Comparison of ENCODE assay signal across 11 cellular contexts in the genomic region with DNA sequence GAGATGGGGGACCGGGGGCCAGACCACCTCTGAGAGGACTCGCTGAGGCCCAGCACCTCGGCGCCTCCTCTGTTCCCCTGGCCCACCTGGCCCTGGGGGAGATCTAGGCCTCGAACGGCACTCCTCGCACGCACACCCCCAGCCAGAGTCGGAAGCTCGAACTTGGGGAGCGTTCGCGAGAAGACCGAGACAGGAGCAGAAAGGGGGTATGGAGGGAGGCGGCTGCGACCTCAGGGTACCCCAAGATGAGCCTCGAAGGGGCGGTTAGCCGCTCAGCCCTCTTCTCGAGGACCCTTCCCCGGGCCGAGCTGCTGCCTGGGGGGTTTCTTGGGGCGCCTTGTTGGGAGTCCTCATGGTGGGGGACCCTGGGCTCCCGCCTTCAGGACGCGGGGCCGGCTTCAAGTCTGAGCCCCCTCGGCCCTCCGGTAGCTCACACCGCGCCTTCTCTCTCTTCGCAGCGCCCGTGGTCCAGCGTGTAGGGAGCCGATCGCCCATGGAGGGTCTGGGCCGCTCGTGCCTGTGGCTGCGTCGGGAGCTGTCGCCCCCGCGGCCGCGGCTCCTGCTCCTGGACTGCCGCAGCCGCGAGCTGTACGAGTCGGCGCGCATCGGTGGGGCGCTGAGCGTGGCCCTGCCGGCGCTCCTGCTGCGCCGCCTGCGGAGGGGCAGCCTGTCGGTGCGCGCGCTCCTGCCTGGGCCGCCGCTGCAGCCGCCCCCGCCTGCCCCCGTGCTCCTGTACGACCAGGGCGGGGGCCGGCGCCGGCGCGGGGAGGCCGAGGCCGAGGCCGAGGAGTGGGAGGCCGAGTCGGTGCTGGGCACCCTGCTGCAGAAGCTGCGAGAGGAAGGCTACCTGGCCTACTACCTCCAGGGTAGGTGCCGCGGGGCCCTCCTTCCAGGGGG. TPM values are rescaled to one million over a fixed set of nuclear protein-coding genes. Genes with fewer than 3 reads are reported as not detected.
DNase-seq lines count a peak whose midpoint lies in the region; ATAC-seq and TF ChIP-seq lines count a peak whose summit lies in the region.
"Had no signal": no experiment of that assay in that cellular context is flagged by ENCODE, and none has a peak within 500 bp of the region (broad histone marks: within the 10 kb centered on the region; RNA-seq: fewer than 3 reads in every experiment).

No MANE protein-coding gene starts in this region.

- H3K27me3 Mint-ChIP-seq in activated naive CD8-positive, alpha-beta T cell treated with anti-CD3 and anti-CD28 coated beads, Interleukin-2, amount 50 U/mL, for 24 hours: peaks cover 30% of the 10 kb centered on the region

- H3K36me3 Mint-ChIP-seq in activated naive CD8-positive, alpha-beta T cell treated with anti-CD3 and anti-CD28 coated beads, Interleukin-2, amount 50 U/mL, for 24 hours (ENCODE audit: low read depth): no peaks in the 10 kb centered on the region

- TF ChIP-seq CTCF in GM20000 (IDR thresholded peaks at IDR 0.05; ENCODE audit: extremely low read depth, missing control alignments): no peak

- DNase-seq in GM20000 (ENCODE audit: low spot score) (peak; percentile 25), NT2/D1 (ENCODE audit: low read depth, low spot score) (no peak), right cardiac atrium (peak in 1 of 3 donors; percentile 63), posterior vena cava (ENCODE audit: low spot score) (peak; percentile 74), kidney glomerular epithelial cell (lab: John Stamatoyannopoulos, UW) (no peak), NCI-H2227 (lab: John Stamatoyannopoulos, UW; ENCODE audit: unreplicated experiment) (no peak)
- no peak for DNase-seq in activated naive CD8-positive, alpha-beta T cell treated with anti-CD3 and anti-CD28 coated beads, Interleukin-2, amount 50 U/mL, for 24 hours
- DNase-seq: activated CD4-positive, alpha-beta T cell treated with anti-CD3 and anti-CD28 coated beads for 48 hours; DMS 273 treated with DMSO at 0.1 percent for 48 hours; effector CD8-positive, alpha-beta T cell; NCI-H1417 treated with DMSO at 0.1 percent for 48 hours had no signal

- intact Hi-C loops in right cardiac atrium (cut with DNase I) (loop anchor here in 1 of 4 donors (10.0 kb wide), 1 partner anchor 93 kb away; no protein-coding TSS in a partner anchor), posterior vena cava (cut with DNase I) (no loop called here)

- H3K4me3 Mint-ChIP-seq in activated naive CD8-positive, alpha-beta T cell treated with anti-CD3 and anti-CD28 coated beads, Interleukin-2, amount 50 U/mL, for 24 hours: no peak overlapping the region

- H3K27me3 ChIP-seq in NT2/D1 (ENCODE audit: insufficient read depth, insufficient read length) (peaks cover 62% of the 10 kb centered on the region), right cardiac atrium (ENCODE audit: control insufficient read depth, insufficient read depth) (no peaks in the 10 kb centered on the region)

- no peak overlapping the region for H3K27ac Mint-ChIP-seq in activated naive CD8-positive, alpha-beta T cell treated with anti-CD3 and anti-CD28 coated beads, Interleukin-2, amount 50 U/mL, for 24 hours

- H3K4me1 Mint-ChIP-seq in activated naive CD8-positive, alpha-beta T cell treated with anti-CD3 and anti-CD28 coated beads, Interleukin-2, amount 50 U/mL, for 24 hours: peaks cover 4% of the 10 kb centered on the region

- H3K9me3 ChIP-seq in NT2/D1 (ENCODE audit: insufficient read depth, low read length): no peaks in the 10 kb centered on the region
- no peaks in the 10 kb centered on the region for H3K9me3 ChIP-seq in right cardiac atrium (ENCODE audit: control insufficient read depth, low read length)

- WGBS in right cardiac atrium: 6% methylated on average over 85 of the region's 85 CpGs

- H3K36me3 ChIP-seq in NT2/D1 (ENCODE audit: insufficient read depth, insufficient read length, low read length): no peaks in the 10 kb centered on the region

- no peak for ATAC-seq in right cardiac atrium
- no peak for ATAC-seq in activated naive CD8-positive, alpha-beta T cell treated with anti-CD3 and anti-CD28 coated beads, Interleukin-2, amount 50 U/mL, for 24 hours

- H3K27ac ChIP-seq in right cardiac atrium (ENCODE audit: low read length): no peak overlapping the region

- peak overlapping the region; percentile 32 for H3K9ac ChIP-seq in NT2/D1 (ENCODE audit: insufficient read length, low read depth)

- H3K4me3 ChIP-seq in NT2/D1 (ENCODE audit: insufficient read length, low read depth) (no peak overlapping the region), right cardiac atrium (ENCODE audit: low read length) (peak overlapping the region; percentile 27)

- H3K4me1 ChIP-seq in NT2/D1 (ENCODE audit: insufficient read depth, insufficient read length) (no peaks in the 10 kb centered on the region), right cardiac atrium (ENCODE audit: control insufficient read depth, insufficient read depth, low read length) (no peaks in the 10 kb centered on the region)

- no peaks in the 10 kb centered on the region for H3K9me3 Mint-ChIP-seq in activated naive CD8-positive, alpha-beta T cell treated with anti-CD3 and anti-CD28 coated beads, Interleukin-2, amount 50 U/mL, for 24 hours

RNA-seq across cellular contexts. Expression of gene DUSP9, which starts 0.7 kb away (rescaled TPM):
- total RNA-seq in right cardiac atrium (under 1 TPM in 1 of 4 donors, not detected in 3; 0.14 TPM), posterior vena cava (not detected)
- not detected for polyA plus RNA-seq in right cardiac atrium

RNA-seq across cellular contexts. Expression of gene PNCK, which starts 25.9 kb away (rescaled TPM):
- 10 to 100 TPM in 2 of 4 donors, 1 to 10 TPM in 2; 7.8 to 12.4 (median 11.0) TPM for total RNA-seq in right cardiac atrium
- 9.1 TPM for polyA plus RNA-seq in right cardiac atrium
- 10 to 100 TPM; 41.1 to 58.9 TPM for total RNA-seq in posterior vena cava

RNA-seq across cellular contexts. Expression of gene SLC6A8, which starts 40.0 kb away (rescaled TPM):
- total RNA-seq in right cardiac atrium (100 to 1,000 TPM; 107 to 191 (median 151) TPM), posterior vena cava (10 to 100 TPM; 33.5 to 42.3 TPM)
- polyA plus RNA-seq in right cardiac atrium: 131 TPM

RNA-seq across cellular contexts. Expression of gene CCNQ, which starts 48.8 kb away (rescaled TPM):
- total RNA-seq in right cardiac atrium: 10 to 100 TPM; 24.4 to 32.9 (median 30.6) TPM
- 55.0 TPM for polyA plus RNA-seq in right cardiac atrium
- 10 to 100 TPM; 15.8 to 21.7 TPM for total RNA-seq in posterior vena cava

Comparison
In these comparisons a context has a peak if more than half of its experiments do, and no peak if none do; other contexts are left out.
1. DNase-seq: peak in GM20000 (single experiment) and posterior vena cava (single experiment); none in NT2/D1 (single experiment), kidney glomerular epithelial cell (single experiment), activated naive CD8-positive, alpha-beta T cell treated with anti-CD3 and anti-CD28 coated beads, Interleukin-2, amount 50 U/mL, for 24 hours (single experiment) and NCI-H2227 (single experiment).